Comparison of ENCODE assay signal across 19 cellular contexts in the genomic region with DNA sequence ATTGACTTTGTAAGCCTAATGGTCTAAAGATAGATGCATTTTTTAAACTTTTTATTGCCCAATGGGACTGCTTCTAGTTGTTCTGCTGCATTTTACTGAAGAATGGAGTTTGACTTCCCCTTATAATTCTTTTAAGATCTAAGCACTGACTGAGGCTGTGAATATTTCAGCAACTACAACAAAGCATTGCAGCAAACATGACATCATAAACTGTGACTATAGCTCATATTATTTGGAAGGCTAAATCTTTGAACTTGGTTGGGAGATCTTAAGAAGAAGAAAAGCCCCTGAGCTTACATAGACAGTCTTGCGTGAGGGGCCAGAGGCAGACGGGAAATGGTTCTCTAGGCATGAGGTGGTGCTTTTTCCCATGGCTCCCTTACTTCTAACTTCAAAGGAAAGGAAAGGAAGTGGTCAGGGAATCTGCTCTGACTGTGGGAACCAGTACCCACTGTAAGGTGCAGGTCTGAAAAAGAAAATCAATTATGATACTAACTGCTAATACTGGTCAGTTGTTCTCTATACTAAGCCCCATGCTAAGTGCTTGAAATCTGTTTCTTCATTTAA. TPM values are rescaled to one million over a fixed set of nuclear protein-coding genes. Genes with fewer than 3 reads are reported as not detected.
DNase-seq lines count a peak whose midpoint lies in the region; ATAC-seq and TF ChIP-seq lines count a peak whose summit lies in the region.
"Had no signal": no experiment of that assay in that cellular context is flagged by ENCODE, and none has a peak within 500 bp of the region (broad histone marks: within the 10 kb centered on the region; RNA-seq: fewer than 3 reads in every experiment).

No MANE protein-coding gene starts in this region.

- DNase-seq in GM12865 (ENCODE audit: low read depth) (peak; percentile 54), coronary artery (ENCODE audit: low spot score) (no peak), thoracic aorta (ENCODE audit: low spot score) (no peak), anterior cingulate cortex (lab: John Stamatoyannopoulos, UW) (no peak), Peyer's patch (no peak), HK-2 (ENCODE audit: unreplicated experiment) (no peak)
- DNase-seq: ACHN, DMS 273 treated with DMSO at 0.1 percent for 48 hours, GM23248, KBM-7, NCI-H1105, NCI-H1694, NCI-H226, NCI-H524, NCI-H82, PC-9 had no signal

- no peak for TF ChIP-seq POLR2A in Peyer's patch (IDR thresholded peaks at IDR 0.05)

- peaks cover 8% of the 10 kb centered on the region for H3K36me3 ChIP-seq in thoracic aorta
- no peaks in the 10 kb centered on the region for H3K36me3 ChIP-seq in Peyer's patch
- H3K36me3 ChIP-seq: HAP-1, SJSA1 had no signal

- peak; percentile 40 for ATAC-seq in HG03442 (IDR thresholded peaks at IDR 0.05; ENCODE audit: unreplicated experiment)
- no peak for ATAC-seq in thoracic aorta (ENCODE audit: insufficient number of reproducible peaks, low FRiP score, low read depth)

- H3K4me1 ChIP-seq in thoracic aorta (ENCODE audit: control insufficient read depth in 1 of 2, low read depth in 2 of 2) = peaks cover 27 to 76% of the 10 kb centered on the region in 2 donors
- H3K4me1 ChIP-seq in Peyer's patch = no peaks in the 10 kb centered on the region
- H3K4me1 ChIP-seq: SJSA1 had no signal

- H3K27ac ChIP-seq in coronary artery (peak overlapping the region; percentile 41 to 75), thoracic aorta (peak overlapping the region; percentile 58), Peyer's patch (no peak overlapping the region)
- H3K27ac ChIP-seq: GM23248, PC-9, SJSA1 had no signal

- no peak for TF ChIP-seq CTCF in GM12865 (IDR thresholded peaks at IDR 0.05; ENCODE audit: insufficient read depth, low read depth, low read length, missing control alignments)
- TF ChIP-seq CTCF in coronary artery (IDR thresholded peaks at IDR 0.05) = no peak
- TF ChIP-seq CTCF in thoracic aorta (IDR thresholded peaks at IDR 0.05) = no peak
- no peak for TF ChIP-seq CTCF in Peyer's patch (IDR thresholded peaks at IDR 0.05)

- H3K4me3 ChIP-seq in GM12865 (ENCODE audit: low read depth, low read length) (no peak overlapping the region), coronary artery (no peak overlapping the region), thoracic aorta (no peak overlapping the region), Peyer's patch (no peak overlapping the region)
- H3K4me3 ChIP-seq: GM23248, HAP-1, PC-9, SJSA1 had no signal

- H3K9me3 ChIP-seq in thoracic aorta (no peaks in the 10 kb centered on the region), Peyer's patch (no peaks in the 10 kb centered on the region)
- H3K9me3 ChIP-seq: HAP-1, SJSA1 had no signal

- no peaks in the 10 kb centered on the region for H3K27me3 ChIP-seq in thoracic aorta (replicated peaks; ENCODE audit: insufficient read depth)
- no peaks in the 10 kb centered on the region for H3K27me3 ChIP-seq in Peyer's patch

RNA-seq across cellular contexts. Expression of gene HEY2, which starts 14.8 kb away (rescaled TPM):
- total RNA-seq in thoracic aorta = 10 to 100 TPM; 26.5 to 40.9 TPM
- 1 to 10 TPM in 1 of 4 donors, under 1 TPM in 2, not detected in 1; 0.35 to 2.0 (median 0.40) TPM for total RNA-seq in Peyer's patch
- total RNA-seq: GM23248, PC-9 had no signal

RNA-seq across cellular contexts. Expression of gene NCOA7, which starts 26.6 kb away (rescaled TPM):
- 10 to 100 TPM; 29.6 to 87.1 TPM for total RNA-seq in thoracic aorta
- total RNA-seq in Peyer's patch = 10 to 100 TPM; 15.4 to 80.9 (median 27.7) TPM

Comparison
In these comparisons a context has a peak if more than half of its experiments do, and no peak if none do; other contexts are left out.
1. H3K27ac ChIP-seq: peak in coronary artery (2 of 2) and thoracic aorta (2 of 2); none in Peyer's patch (0 of 4).
2. RNA of gene HEY2, which starts 14.8 kb away (total RNA-seq): 26.5 to 40.9 TPM in thoracic aorta; 0.35 to 2.0 TPM in Peyer's patch; every median in the first group is over 4 times any median in the second.